12 cellular contexts compared by ENCODE assay signal in genomic region chr19:6721773-6722172, GRCh38. TPM values are rescaled to one million over a fixed set of nuclear protein-coding genes. Genes with fewer than 3 reads are reported as not detected.
DNase-seq lines count a peak whose midpoint lies in the region; ATAC-seq, FAIRE-seq and TF ChIP-seq lines count a peak whose summit lies in the region.
"Had no signal": no experiment of that assay in that cellular context is flagged by ENCODE, and none has a peak within 500 bp of the region (broad histone marks: within the 10 kb centered on the region; RNA-seq: fewer than 3 reads in every experiment).

No MANE protein-coding gene starts in this region.

- H3K9me1 ChIP-seq in K562 (ENCODE audit: control insufficient read depth, insufficient read depth, low read length): no peaks in the 10 kb centered on the region

- peak; percentile 78 for DNase-seq in GM13976 (ENCODE audit: low spot score)
- no peak for DNase-seq in K562 (ENCODE audit: extremely low read depth in 1 of 4, low spot score in 3 of 4)
- peak; percentile 71 for DNase-seq in renal cortical epithelial cell (ENCODE audit: low read depth)
- DNase-seq in SW480 (ENCODE audit: low spot score): no peak
- no peak for DNase-seq in tibial artery
- DNase-seq: CD8-positive, alpha-beta memory T cell; GDM1; GM23248; MM.1S had no signal

- no peak for TF ChIP-seq CTCF in GM13976 (IDR thresholded peaks at IDR 0.05; ENCODE audit: borderline replicate concordance, control extremely low read depth, extremely low read depth, insufficient read depth, missing control alignments)
- no peak for TF ChIP-seq CTCF in K562 (IDR thresholded peaks at IDR 0.05 in 2 of 3, conservative IDR thresholded peaks at IDR 0.05 in 1 of 3; ENCODE audit: insufficient read depth in 2 of 3, low read depth in 1 of 3, low read length in 3 of 3)
- TF ChIP-seq CTCF in tibial artery (IDR thresholded peaks at IDR 0.05): no peak

- ATAC-seq in HG02981 (IDR thresholded peaks at IDR 0.05; ENCODE audit: unreplicated experiment) (peak; percentile 47), K562 (no peak), GM18870 (IDR thresholded peaks at IDR 0.05; ENCODE audit: unreplicated experiment) (no peak)
- ATAC-seq: SK-N-SH treated with all-trans-retinoic acid at 6 μM for 48 hours had no signal

- TF ChIP-seq RAD21 in K562 (CRISPR knock-in tag; conservative IDR thresholded peaks at IDR 0.05 in 1 of 2, IDR thresholded peaks at IDR 0.05 in 1 of 2): no peak

- H3K9me3 ChIP-seq in K562 (replicated peaks; ENCODE audit: control insufficient read depth, insufficient read depth, low read depth, low read length) (no peaks in the 10 kb centered on the region), tibial artery (no peaks in the 10 kb centered on the region)

- no peak for TF ChIP-seq POLR2A in K562 (conservative IDR thresholded peaks at IDR 0.05)

- WGBS in K562 (ENCODE audit: insufficient coverage, low coverage, missing lambda C conversion rate): 29% methylated on average over 5 of the region's 5 CpGs

- H3K36me3 ChIP-seq in K562 (ENCODE audit: control insufficient read depth, insufficient read depth, low read length) (no peaks in the 10 kb centered on the region), tibial artery (no peaks in the 10 kb centered on the region)

- CTCF ChIA-PET in K562 (lab: Yijun Ruan, JAX; ENCODE audit: low intra/inter-chr PET ratio): no interaction called here

- no peak for TF ChIP-seq EP300 in K562 (IDR thresholded peaks at IDR 0.05; ENCODE audit: low read length)

- H3K27me3 ChIP-seq in K562 (ENCODE audit: control insufficient read depth in 2 of 2, insufficient read depth in 2 of 2, low read length in 2 of 2) (no peaks in the 10 kb centered on the region), tibial artery (peaks cover 0 to 12% of the 10 kb centered on the region in 2 donors)

- no peak overlapping the region; the same call in 1 of the 2 replicates for H3K4me2 ChIP-seq in K562 (ENCODE audit: insufficient read depth, low read length)

- H4K20me1 ChIP-seq in K562 (replicated peaks; ENCODE audit: control insufficient read depth, insufficient read depth, low read length): no peaks in the 10 kb centered on the region

- no peak for FAIRE-seq in K562 (lab: Jason Lieb, UNC)

- no peak overlapping the region for H3K27ac ChIP-seq in K562 (ENCODE audit: extremely low read depth, low read depth, low read length)
- no peak overlapping the region for H3K27ac ChIP-seq in tibial artery
- H3K27ac ChIP-seq: GM23248 had no signal

- intact Hi-C loops in K562 (cut with micrococcal nuclease): no loop called here
- intact Hi-C loops in tibial artery (cut with DNase I; ENCODE audit: low total_unique reads): no loop called here

- POLR2A ChIA-PET in K562 (lab: Yijun Ruan, JAX): interaction anchor here (0.6 to 1.3 kb wide), 5 partner anchors 16 to 205 kb away, joined by 3 to 4 read pairs (median 3); partner anchors contain the start of gene GPR108

- no TSS peak for BruUV-seq in K562 (replicated peaks; lab: Mats Ljungman, UMichigan)

- H3K4me1 ChIP-seq in K562 (replicated peaks in 1 of 2; ENCODE audit: control insufficient read depth in 2 of 2, insufficient read depth in 2 of 2, low read length in 2 of 2) (peaks cover 38 to 39% of the 10 kb centered on the region in 2 experiments), tibial artery (peaks cover 0 to 7% (median 2%) of the 10 kb centered on the region in 4 donors)

- H3K4me3 ChIP-seq in K562: no peak overlapping the region
- no peak overlapping the region for H3K4me3 ChIP-seq in tibial artery
- H3K4me3 ChIP-seq: GM23248 had no signal

- H3K9ac ChIP-seq in K562 (ENCODE audit: insufficient read depth in 1 of 2, low read depth in 2 of 2, low read length in 2 of 2): peak overlapping the region in 1 of 2 experiments; percentile 22; a peak in 2 of 4 replicates
- H3K9ac ChIP-seq: GM23248 had no signal

- peak overlapping the region; percentile 61 for H2AFZ ChIP-seq in K562 (ENCODE audit: low read depth, low read length)
- H2AFZ ChIP-seq: GM23248 had no signal

- in situ Hi-C loops in GM13976 (cut with MboI; ENCODE audit: low sequenced_read_pairs, unreplicated experiment) (no loop called here), K562 (cut with MboI) (no loop called here)

- no peaks in the 10 kb centered on the region for H3K79me2 ChIP-seq in K562 (ENCODE audit: control insufficient read depth, insufficient read depth, low read length)

RNA-seq across cellular contexts. Expression of gene C3, which starts 1.3 kb away (rescaled TPM):
- total RNA-seq in K562 (2011; cell fraction: chromatin; rRNA removed; ENCODE audit: low replicate concordance): 19.5 and 33.3 TPM in 2 replicates
- total RNA-seq in K562 (2011; cell fraction: nucleolus; rRNA removed): 14.5 and 17.5 TPM in 2 replicates
- 15.2 and 15.6 TPM in 2 replicates for total RNA-seq in K562 (2011; cell fraction: nucleoplasm; rRNA removed)
- total RNA-seq in K562 (2014; rRNA removed) (0.59 and 2.0 TPM in 2 replicates), K562 (2014; rRNA removed; fragmentation: Illumina TruSeq; extraction: Trizol) (1.1 and 1.5 TPM in 2 replicates), K562 (2015; rRNA removed; fragmentation: Illumina TruSeq; extraction: Trizol) (2.1 and 2.2 TPM in 2 replicates), K562 (2021) (8.0 and 10.6 TPM in 2 replicates), renal cortical epithelial cell (157 and 2,273 TPM in 2 replicates)
- polyA plus RNA-seq in K562 (2011; rRNA removed) (9.1 and 40.9 TPM in 2 replicates), K562 (2014; fragmentation: Illumina TruSeq; extraction: Trizol) (2.4 and 4.3 TPM in 2 replicates), K562 (2014; fragmentation: Nextera tagmentation; extraction: Ambion mirVana) (1 to 10 TPM; 1.2 to 2.2 TPM), K562 (2014; rRNA removed) (2.5 and 5.4 TPM in 2 replicates)
- polyA plus RNA-seq in K562 (2011; cell fraction: cytosol; rRNA removed): 9.2 and 36.7 TPM in 2 replicates
- 23.7 and 50.5 TPM in 2 replicates for polyA plus RNA-seq in K562 (2011; cell fraction: nucleus; rRNA removed)
- polyA plus RNA-seq in K562 (2012): 7.4 and 20.1 TPM in 2 replicates
- 6.5 and 24.5 TPM in 2 replicates for polyA minus RNA-seq in K562 (2011; rRNA and poly(A)+ RNA removed)
- polyA minus RNA-seq in K562 (2011; cell fraction: cytosol; rRNA and poly(A)+ RNA removed): 23.9 and 64.6 TPM in 2 replicates
- polyA minus RNA-seq in K562 (2011; cell fraction: nucleus; rRNA and poly(A)+ RNA removed): 16.2 and 39.1 TPM in 2 replicates
- polyA plus RNA-seq: CD8-positive, alpha-beta memory T cell had no signal

RNA-seq across cellular contexts. Expression of gene GPR108, which starts 15.6 kb away (rescaled TPM):
- total RNA-seq in K562 (2011; cell fraction: chromatin; rRNA removed; ENCODE audit: low replicate concordance): 45.9 and 112 TPM in 2 replicates
- 96.6 and 107 TPM in 2 replicates for total RNA-seq in K562 (2011; cell fraction: nucleolus; rRNA removed)
- total RNA-seq in K562 (2011; cell fraction: nucleoplasm; rRNA removed): 72.1 and 74.9 TPM in 2 replicates
- total RNA-seq in K562 (2014; rRNA removed): 23.8 and 33.5 TPM in 2 replicates
- total RNA-seq in K562 (2014; rRNA removed; fragmentation: Illumina TruSeq; extraction: Trizol): 12.3 and 16.4 TPM in 2 replicates
- total RNA-seq in K562 (2015; rRNA removed; fragmentation: Illumina TruSeq; extraction: Trizol): 21.9 and 24.4 TPM in 2 replicates
- 31.1 and 33.1 TPM in 2 replicates for total RNA-seq in K562 (2021)
- 29.8 and 46.5 TPM in 2 replicates for polyA plus RNA-seq in K562 (2011; rRNA removed)
- polyA plus RNA-seq in K562 (2011; cell fraction: cytosol; rRNA removed): 43.8 and 51.1 TPM in 2 replicates
- 180 and 195 TPM in 2 replicates for polyA plus RNA-seq in K562 (2011; cell fraction: nucleus; rRNA removed)
- 29.9 and 65.7 TPM in 2 replicates for polyA plus RNA-seq in K562 (2012)
- 32.3 and 33.2 TPM in 2 replicates for polyA plus RNA-seq in K562 (2014; fragmentation: Illumina TruSeq; extraction: Trizol)
- 1 to 10 TPM; 2.4 to 6.1 TPM for polyA plus RNA-seq in K562 (2014; fragmentation: Nextera tagmentation; extraction: Ambion mirVana)
- polyA plus RNA-seq in K562 (2014; rRNA removed): 32.9 and 36.4 TPM in 2 replicates
- 22.3 and 35.9 TPM in 2 replicates for polyA minus RNA-seq in K562 (2011; rRNA and poly(A)+ RNA removed)
- polyA minus RNA-seq in K562 (2011; cell fraction: cytosol; rRNA and poly(A)+ RNA removed): 21.0 and 22.6 TPM in 2 replicates
- polyA minus RNA-seq in K562 (2011; cell fraction: nucleus; rRNA and poly(A)+ RNA removed): 18.7 and 34.9 TPM in 2 replicates
- total RNA-seq in renal cortical epithelial cell: 102 and 109 TPM in 2 replicates

RNA-seq across cellular contexts. Expression of gene TRIP10, which starts 17.7 kb away (rescaled TPM):
- total RNA-seq in K562 (2011; cell fraction: chromatin; rRNA removed; ENCODE audit: low replicate concordance): 67.3 and 119 TPM in 2 replicates
- total RNA-seq in K562 (2011; cell fraction: nucleolus; rRNA removed): 65.3 and 66.5 TPM in 2 replicates
- 53.5 and 66.7 TPM in 2 replicates for total RNA-seq in K562 (2011; cell fraction: nucleoplasm; rRNA removed)
- total RNA-seq in K562 (2014; rRNA removed) (57.4 and 61.8 TPM in 2 replicates), K562 (2014; rRNA removed; fragmentation: Illumina TruSeq; extraction: Trizol) (23.6 and 29.4 TPM in 2 replicates), K562 (2015; rRNA removed; fragmentation: Illumina TruSeq; extraction: Trizol) (34.6 and 36.1 TPM in 2 replicates), K562 (2021) (59.1 and 63.2 TPM in 2 replicates), renal cortical epithelial cell (42.8 and 51.1 TPM in 2 replicates)
- polyA plus RNA-seq in K562 (2011; rRNA removed) (29.1 and 39.3 TPM in 2 replicates), K562 (2014; fragmentation: Illumina TruSeq; extraction: Trizol) (56.2 and 56.7 TPM in 2 replicates), K562 (2014; fragmentation: Nextera tagmentation; extraction: Ambion mirVana) (1 to 10 TPM; 1.2 to 2.7 TPM), K562 (2014; rRNA removed) (66.6 and 66.8 TPM in 2 replicates)
- 22.8 and 30.6 TPM in 2 replicates for polyA plus RNA-seq in K562 (2011; cell fraction: cytosol; rRNA removed)
- polyA plus RNA-seq in K562 (2011; cell fraction: nucleus; rRNA removed): 113 and 133 TPM in 2 replicates
- polyA plus RNA-seq in K562 (2012): 47.5 and 50.8 TPM in 2 replicates
- 17.1 and 20.3 TPM in 2 replicates for polyA minus RNA-seq in K562 (2011; rRNA and poly(A)+ RNA removed)
- 18.3 and 21.0 TPM in 2 replicates for polyA minus RNA-seq in K562 (2011; cell fraction: cytosol; rRNA and poly(A)+ RNA removed)
- 21.3 and 30.1 TPM in 2 replicates for polyA minus RNA-seq in K562 (2011; cell fraction: nucleus; rRNA and poly(A)+ RNA removed)

RNA-seq across cellular contexts. Expression of gene SH2D3A, which starts 45.5 kb away (rescaled TPM):
- 17.3 and 38.7 TPM in 2 replicates for total RNA-seq in K562 (2011; cell fraction: chromatin; rRNA removed; ENCODE audit: low replicate concordance)
- total RNA-seq in K562 (2011; cell fraction: nucleolus; rRNA removed): 28.7 and 29.6 TPM in 2 replicates
- 21.3 and 22.0 TPM in 2 replicates for total RNA-seq in K562 (2011; cell fraction: nucleoplasm; rRNA removed)
- total RNA-seq in K562 (2014; rRNA removed) (20.0 and 25.9 TPM in 2 replicates), K562 (2014; rRNA removed; fragmentation: Illumina TruSeq; extraction: Trizol) (3.0 and 4.8 TPM in 2 replicates), K562 (2015; rRNA removed; fragmentation: Illumina TruSeq; extraction: Trizol) (8.6 and 8.9 TPM in 2 replicates), K562 (2021) (19.4 and 26.3 TPM in 2 replicates), renal cortical epithelial cell (5.1 and 34.6 TPM in 2 replicates)
- polyA plus RNA-seq in K562 (2011; rRNA removed) (8.7 and 13.4 TPM in 2 replicates), K562 (2014; fragmentation: Illumina TruSeq; extraction: Trizol) (9.6 and 17.7 TPM in 2 replicates), K562 (2014; fragmentation: Nextera tagmentation; extraction: Ambion mirVana) (under 1 TPM; 0.75 to 0.83 TPM), K562 (2014; rRNA removed) (19.8 and 24.8 TPM in 2 replicates)
- 12.2 and 22.2 TPM in 2 replicates for polyA plus RNA-seq in K562 (2011; cell fraction: cytosol; rRNA removed)
- polyA plus RNA-seq in K562 (2011; cell fraction: nucleus; rRNA removed): 20.1 and 35.1 TPM in 2 replicates
- 10.3 and 10.8 TPM in 2 replicates for polyA plus RNA-seq in K562 (2012)
- 3.0 and 4.7 TPM in 2 replicates for polyA minus RNA-seq in K562 (2011; rRNA and poly(A)+ RNA removed)
- 8.7 and 11.1 TPM in 2 replicates for polyA minus RNA-seq in K562 (2011; cell fraction: cytosol; rRNA and poly(A)+ RNA removed)
- 17.0 and 18.8 TPM in 2 replicates for polyA minus RNA-seq in K562 (2011; cell fraction: nucleus; rRNA and poly(A)+ RNA removed)
- total RNA-seq: GM23248 had no signal
- polyA plus RNA-seq: GM23248 had no signal

RNA-seq across cellular contexts. Expression of gene VAV1, which starts 50.7 kb away (rescaled TPM):
- 12.0 and 34.0 TPM in 2 replicates for total RNA-seq in K562 (2011; cell fraction: chromatin; rRNA removed; ENCODE audit: low replicate concordance)
- total RNA-seq in K562 (2011; cell fraction: nucleolus; rRNA removed): 15.5 and 23.5 TPM in 2 replicates
- 12.6 and 13.2 TPM in 2 replicates for total RNA-seq in K562 (2011; cell fraction: nucleoplasm; rRNA removed)
- total RNA-seq in K562 (2014; rRNA removed) (13.6 and 13.7 TPM in 2 replicates), K562 (2014; rRNA removed; fragmentation: Illumina TruSeq; extraction: Trizol) (8.7 and 9.4 TPM in 2 replicates), K562 (2015; rRNA removed; fragmentation: Illumina TruSeq; extraction: Trizol) (19.1 and 19.7 TPM in 2 replicates), K562 (2021) (17.3 and 20.1 TPM in 2 replicates), renal cortical epithelial cell (0.05 and 5.2 TPM in 2 replicates)
- polyA plus RNA-seq in K562 (2011; rRNA removed) (8.4 and 18.5 TPM in 2 replicates), K562 (2014; fragmentation: Illumina TruSeq; extraction: Trizol) (12.4 and 13.3 TPM in 2 replicates), K562 (2014; fragmentation: Nextera tagmentation; extraction: Ambion mirVana) (1 to 10 TPM in 1 of 2 experiments, under 1 TPM in 1; 0.46 to 1.3 TPM), K562 (2014; rRNA removed) (10.9 and 11.1 TPM in 2 replicates)
- 7.1 and 10.6 TPM in 2 replicates for polyA plus RNA-seq in K562 (2011; cell fraction: cytosol; rRNA removed)
- 19.2 and 28.2 TPM in 2 replicates for polyA plus RNA-seq in K562 (2011; cell fraction: nucleus; rRNA removed)
- polyA plus RNA-seq in K562 (2012): 18.1 and 29.2 TPM in 2 replicates
- 10.3 and 18.3 TPM in 2 replicates for polyA minus RNA-seq in K562 (2011; rRNA and poly(A)+ RNA removed)
- polyA minus RNA-seq in K562 (2011; cell fraction: cytosol; rRNA and poly(A)+ RNA removed): 4.7 and 11.8 TPM in 2 replicates
- 12.7 and 24.3 TPM in 2 replicates for polyA minus RNA-seq in K562 (2011; cell fraction: nucleus; rRNA and poly(A)+ RNA removed)
- total RNA-seq: GM23248 had no signal
- polyA plus RNA-seq: GM23248 had no signal

Comparison
In these comparisons a context has a peak if more than half of its experiments do, and no peak if none do; other contexts are left out.
1. DNase-seq: peak in GM13976 (single experiment) and renal cortical epithelial cell (single experiment); none in K562 (0 of 4), SW480 (single experiment) and tibial artery (0 of 2).